1 cellular context compared by ENCODE assay signal in genomic region chr5:179734536-179735164, GRCh38.
TF ChIP-seq lines count a peak whose summit lies in the region.

No MANE protein-coding gene starts in this region.

TF ChIP-seq in IMR-90, 13 proteins besides CTCF, POLR2A, EP300 and RAD21:
- TF ChIP-seq USF2 (IDR thresholded peaks at IDR 0.05; ENCODE audit: low read depth, low read length) (no peak), MAZ (IDR thresholded peaks at IDR 0.05; ENCODE audit: borderline replicate concordance, low read depth, low read length) (no peak), BHLHE40 (IDR thresholded peaks at IDR 0.05; ENCODE audit: low read depth, low read length) (no peak), MAFK (IDR thresholded peaks at IDR 0.05; ENCODE audit: low read depth, low read length) (no peak), RFX5 (IDR thresholded peaks at IDR 0.05; ENCODE audit: low read depth, low read length) (no peak), RCOR1 (IDR thresholded peaks at IDR 0.05; ENCODE audit: insufficient replicate concordance, low read length) (no peak), SMC3 (IDR thresholded peaks at IDR 0.05; ENCODE audit: low read depth, low read length) (no peak), CEBPB (IDR thresholded peaks at IDR 0.05; ENCODE audit: low read depth, low read length) (no peak), MXI1 (IDR thresholded peaks at IDR 0.05; ENCODE audit: borderline replicate concordance, low read depth, low read length) (no peak), NFE2L2 (IDR thresholded peaks at IDR 0.05; ENCODE audit: low read depth, low read length) (no peak), FOS (IDR thresholded peaks at IDR 0.05; ENCODE audit: low read depth, low read length) (no peak), CHD1 (IDR thresholded peaks at IDR 0.05; ENCODE audit: low read depth, low read length) (no peak), ELK1 (IDR thresholded peaks at IDR 0.05; ENCODE audit: borderline replicate concordance, low read depth, low read length) (no peak)
